In genomic region chrX:154818916-154819770, GRCh38 we compare ENCODE assay signal across 1 cellular context.
TF ChIP-seq lines count a peak whose summit lies in the region.

No MANE protein-coding gene starts in this region.

TF ChIP-seq in GM12878, 131 proteins besides CTCF, POLR2A, EP300 and RAD21:
- TF ChIP-seq MYB (IDR thresholded peaks at IDR 0.05; ENCODE audit: borderline replicate concordance, low read depth, low read length), result no peak
- TF ChIP-seq GABPA (IDR thresholded peaks at IDR 0.05; ENCODE audit: low read depth), result no peak
- TF ChIP-seq ELK1 (IDR thresholded peaks at IDR 0.05; ENCODE audit: low read depth, low read length), result no peak
- no peak for TF ChIP-seq PBX3 (IDR thresholded peaks at IDR 0.05; ENCODE audit: insufficient replicate concordance, low read depth, low read length)
- TF ChIP-seq NRF1 (conservative IDR thresholded peaks at IDR 0.05; ENCODE audit: low read depth, low read length), result no peak
- no peak for TF ChIP-seq NKRF (conservative IDR thresholded peaks at IDR 0.05)
- TF ChIP-seq BCL11A (IDR thresholded peaks at IDR 0.05; ENCODE audit: low read depth, low read length), result no peak
- TF ChIP-seq NFIC (IDR thresholded peaks at IDR 0.05; ENCODE audit: low read depth, low read length), result no peak
- no peak for TF ChIP-seq PML (IDR thresholded peaks at IDR 0.05; ENCODE audit: low read length)
- no peak for TF ChIP-seq ZNF274 (IDR thresholded peaks at IDR 0.05; ENCODE audit: insufficient read depth, insufficient read length)
- no peak for TF ChIP-seq HCFC1 (IDR thresholded peaks at IDR 0.05; ENCODE audit: low read length)
- no peak for TF ChIP-seq PKNOX1 (IDR thresholded peaks at IDR 0.05)
- TF ChIP-seq PRDM15 (CRISPR knock-in tag; IDR thresholded peaks at IDR 0.05), result no peak
- no peak for TF ChIP-seq RCOR1 (conservative IDR thresholded peaks at IDR 0.05; ENCODE audit: low read depth, low read length)
- TF ChIP-seq SUZ12 (IDR thresholded peaks at IDR 0.05; ENCODE audit: unreplicated experiment), result no peak
